9 cellular contexts compared by ENCODE assay signal in the genomic region with DNA sequence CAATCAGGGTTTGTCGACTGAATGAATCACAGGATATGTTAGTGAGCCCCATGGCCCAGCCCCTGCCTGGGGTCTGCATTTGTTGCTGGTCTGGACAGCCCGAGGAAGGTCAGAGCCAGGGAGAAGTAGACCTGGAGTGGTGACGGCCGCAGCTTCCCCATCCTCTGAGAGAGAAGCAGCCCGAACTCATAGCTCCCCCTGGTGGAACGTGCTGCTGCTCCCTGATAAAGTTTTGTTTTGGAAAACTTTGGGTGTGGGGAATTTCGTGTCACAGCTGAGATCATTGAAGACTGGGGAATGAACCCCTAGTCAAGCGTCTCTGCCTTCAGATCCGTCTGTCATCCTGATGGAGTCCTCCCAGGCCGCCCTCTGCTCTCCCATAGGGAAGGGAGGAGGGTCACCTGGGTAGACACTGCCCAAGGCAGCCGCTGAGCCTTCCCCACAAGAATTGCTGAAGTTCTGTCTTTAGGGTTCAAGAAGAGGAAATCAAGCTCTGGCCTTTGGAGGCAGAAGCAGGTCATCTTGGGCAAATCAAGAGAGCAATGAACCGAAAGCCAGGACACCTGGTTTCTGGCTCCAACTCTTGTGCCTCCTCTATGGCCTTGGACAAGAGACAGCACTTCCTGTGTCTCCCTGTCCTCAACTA.
DNase-seq lines count a peak whose midpoint lies in the region; ATAC-seq and TF ChIP-seq lines count a peak whose summit lies in the region.
"Had no signal": no experiment of that assay in that cellular context is flagged by ENCODE, and none has a peak within 500 bp of the region (broad histone marks: within the 10 kb centered on the region; RNA-seq: fewer than 3 reads in every experiment).

No MANE protein-coding gene starts in this region.

- TF ChIP-seq CTCF in endodermal cell (conservative IDR thresholded peaks at IDR 0.05) = peak; percentile 90
- no peak for TF ChIP-seq CTCF in mucosa of descending colon (IDR thresholded peaks at IDR 0.05)

- intact Hi-C loops in mucosa of descending colon (cut with DNase I, micrococcal nuclease) = no loop called here

- no peak overlapping the region for H3K27ac Mint-ChIP-seq in endodermal cell
- H3K27ac Mint-ChIP-seq in T-helper 17 cell = no peak overlapping the region

- H3K36me3 Mint-ChIP-seq in endodermal cell (ENCODE audit: low read depth) = no peaks in the 10 kb centered on the region
- no peaks in the 10 kb centered on the region for H3K36me3 Mint-ChIP-seq in T-helper 17 cell (ENCODE audit: low read depth)

- H3K9me3 ChIP-seq in endodermal cell (ENCODE audit: control insufficient read depth, low read length) (no peaks in the 10 kb centered on the region), mucosa of descending colon (no peaks in the 10 kb centered on the region), T-helper 17 cell (ENCODE audit: control insufficient read depth, low read length, poor library complexity, severe bottlenecking) (no peaks in the 10 kb centered on the region)

- no peak overlapping the region for H3K9ac ChIP-seq in endodermal cell (ENCODE audit: extremely low read depth, low read length, poor library complexity, severe bottlenecking)

- peak; percentile 65 for ATAC-seq in mucosa of descending colon
- no peak for ATAC-seq in T-helper 17 cell
- no peak for ATAC-seq in HG03139 (IDR thresholded peaks at IDR 0.05; ENCODE audit: unreplicated experiment)

- H3K4me1 Mint-ChIP-seq in endodermal cell = peaks cover 5% of the 10 kb centered on the region
- no peaks in the 10 kb centered on the region for H3K4me1 Mint-ChIP-seq in T-helper 17 cell

- no peaks in the 10 kb centered on the region for H3K36me3 ChIP-seq in endodermal cell (ENCODE audit: control insufficient read depth, insufficient read depth, low read length)
- no peaks in the 10 kb centered on the region for H3K36me3 ChIP-seq in mucosa of descending colon (ENCODE audit: low read depth)

- DNase-seq in NCI-H510A treated with DMSO at 0.1 percent for 48 hours (lab: John Stamatoyannopoulos, UW) = peak; percentile 2
- no peak for DNase-seq in NCI-H510A (lab: John Stamatoyannopoulos, UW)
- peak; percentile 44 for DNase-seq in NCI-H69 (lab: John Stamatoyannopoulos, UW)
- peak; percentile 90 for DNase-seq in endodermal cell
- peak in 2 of 3 donors; percentile 35 to 55 for DNase-seq in mucosa of descending colon
- no peak for DNase-seq in NCI-H187 (lab: John Stamatoyannopoulos, UW)
- no peak for DNase-seq in T-helper 17 cell

- H3K4me3 ChIP-seq in endodermal cell (ENCODE audit: low read length) (no peak overlapping the region), mucosa of descending colon (no peak overlapping the region)
- H3K4me3 ChIP-seq: skin epidermis had no signal

- H3K9me3 Mint-ChIP-seq in endodermal cell = no peaks in the 10 kb centered on the region

- WGBS in endodermal cell (ENCODE audit: insufficient coverage in 1 of 2, insufficient read length in 1 of 2), 2 experiments = 56 to 78% methylated on average over 1 to 12 of the region's 12 CpGs

- no peak overlapping the region for H3K27ac ChIP-seq in endodermal cell (ENCODE audit: low read depth, low read length)
- H3K27ac ChIP-seq: skin epidermis had no signal

- H3K4me1 ChIP-seq in endodermal cell (ENCODE audit: control insufficient read depth, insufficient read depth, low read length) = peaks cover 8% of the 10 kb centered on the region
- no peaks in the 10 kb centered on the region for H3K4me1 ChIP-seq in mucosa of descending colon (ENCODE audit: low read depth)

- H3K27me3 ChIP-seq in endodermal cell (ENCODE audit: control insufficient read depth, insufficient read depth, low read length, poor library complexity, severe bottlenecking) = peaks cover 73% of the 10 kb centered on the region

- H3K27me3 Mint-ChIP-seq in endodermal cell (ENCODE audit: insufficient read depth) = peaks cover 65% of the 10 kb centered on the region
- H3K27me3 Mint-ChIP-seq in T-helper 17 cell = peaks cover 50% of the 10 kb centered on the region

- H3K4me3 Mint-ChIP-seq in endodermal cell = no peak overlapping the region
- no peak overlapping the region for H3K4me3 Mint-ChIP-seq in T-helper 17 cell

Comparison
In these comparisons a context has a peak if more than half of its experiments do, and no peak if none do; other contexts are left out.
1. DNase-seq: peak in NCI-H510A treated with DMSO at 0.1 percent for 48 hours (single experiment), NCI-H69 (single experiment), endodermal cell (single experiment) and mucosa of descending colon (2 of 3); none in NCI-H510A (single experiment), NCI-H187 (0 of 2) and T-helper 17 cell (0 of 3).